ENCODE assay signal across 8 cellular contexts in genomic region chr13:32587774-32588165, GRCh38. TPM values are rescaled to one million over a fixed set of nuclear protein-coding genes. Genes with fewer than 3 reads are reported as not detected.
A peak's percentile ranks its signal among the peaks of the same experiment; 100 is the strongest.
DNase-seq lines count a peak whose midpoint lies in the region; ATAC-seq and TF ChIP-seq lines count a peak whose summit lies in the region.

No MANE protein-coding gene starts in this region.

- H3K4me3 ChIP-seq in cardiac muscle cell (peak overlapping the region; percentile 88), RWPE2 (ENCODE audit: severe bottlenecking) (peak overlapping the region; percentile 98), epithelial cell of esophagus (ENCODE audit: low read length) (peak overlapping the region; percentile 81), neuron (ENCODE audit: low read length) (peak overlapping the region; percentile 62)

- H3K27ac ChIP-seq in cardiac muscle cell = peak overlapping the region; percentile 90
- peak overlapping the region; percentile 83 for H3K27ac ChIP-seq in RWPE2 (ENCODE audit: poor library complexity, severe bottlenecking)

- H3K36me3 ChIP-seq in cardiac muscle cell = no peaks in the 10 kb centered on the region
- no peaks in the 10 kb centered on the region for H3K36me3 ChIP-seq in RWPE2 (ENCODE audit: low read depth)
- no peaks in the 10 kb centered on the region for H3K36me3 ChIP-seq in neuron (ENCODE audit: insufficient read depth, low read length)

- H2AFZ ChIP-seq in neuron (ENCODE audit: low read depth, low read length) = no peak overlapping the region

- peaks cover 18% of the 10 kb centered on the region for H3K4me1 ChIP-seq in cardiac muscle cell (ENCODE audit: low read depth)
- peaks cover 9% of the 10 kb centered on the region for H3K4me1 ChIP-seq in RWPE2 (ENCODE audit: insufficient read depth, poor library complexity, severe bottlenecking)
- peaks cover 29% of the 10 kb centered on the region for H3K4me1 ChIP-seq in neuron (ENCODE audit: insufficient read depth, low read length)

- TF ChIP-seq CTCF in cardiac muscle cell (IDR thresholded peaks at IDR 0.05; ENCODE audit: low read depth, low read length) (no peak), RWPE2 (IDR thresholded peaks at IDR 0.05; ENCODE audit: poor library complexity, severe bottlenecking) (no peak), epithelial cell of esophagus (IDR thresholded peaks at IDR 0.05; ENCODE audit: insufficient read depth, low read depth, low read length, missing control alignments) (no peak)

- H3K9me3 ChIP-seq in cardiac muscle cell (ENCODE audit: low read depth) (no peaks in the 10 kb centered on the region), RWPE2 (ENCODE audit: severe bottlenecking) (no peaks in the 10 kb centered on the region), neuron (ENCODE audit: low read length) (no peaks in the 10 kb centered on the region)

- no peaks in the 10 kb centered on the region for H3K27me3 ChIP-seq in cardiac muscle cell
- H3K27me3 ChIP-seq in RWPE2 (ENCODE audit: insufficient read depth, poor library complexity, severe bottlenecking) = no peaks in the 10 kb centered on the region
- no peaks in the 10 kb centered on the region for H3K27me3 ChIP-seq in neuron (ENCODE audit: insufficient read depth, low read length)

- intact Hi-C loops in left ventricle myocardium superior (cut with micrococcal nuclease) = loop anchor here (2.0 to 5.0 kb wide), 2 partner anchors 51 to 1140 kb away; no protein-coding TSS in a partner anchor

- DNase-seq in cardiac muscle cell (ENCODE audit: low read depth in 1 of 2, low spot score in 1 of 2) = no peak
- DNase-seq in left ventricle myocardium superior = no peak
- DNase-seq in RWPE2 (ENCODE audit: low spot score) = no peak
- peak; percentile 34 for DNase-seq in epithelial cell of esophagus (ENCODE audit: low read depth)
- no peak for DNase-seq in HPDE6-E6E7 (ENCODE audit: extremely low spot score)
- DNase-seq in GM19240 (ENCODE audit: insufficient read length, low spot score) = no peak

- ATAC-seq in left ventricle myocardium superior = no peak
- ATAC-seq in RWPE2 (ENCODE audit: low read depth) = peak; percentile 6; the same call in 1 of the 3 replicates
- no peak for ATAC-seq in GM18520 (IDR thresholded peaks at IDR 0.05; ENCODE audit: unreplicated experiment)

RNA-seq across cellular contexts. Expression of gene PDS5B, which starts 1.5 kb away (rescaled TPM):
- total RNA-seq in cardiac muscle cell (17.9 and 26.2 TPM in 2 replicates), left ventricle myocardium superior (26.1 TPM)
- polyA plus RNA-seq in cardiac muscle cell = 18.4 and 27.3 TPM in 2 replicates

RNA-seq across cellular contexts. Expression of gene N4BP2L2, which starts 49.2 kb away (rescaled TPM):
- 34.6 and 137 TPM in 2 replicates for total RNA-seq in cardiac muscle cell
- 96.8 and 136 TPM in 2 replicates for polyA plus RNA-seq in cardiac muscle cell
- total RNA-seq in left ventricle myocardium superior = 123 TPM
